In genomic region chr3:98532275-98532637, GRCh38 we compare ENCODE assay signal across 1 cellular context.
TF ChIP-seq lines count a peak whose summit lies in the region.

No MANE protein-coding gene starts in this region.

TF ChIP-seq in K562, 482 proteins besides CTCF, POLR2A, EP300 and RAD21:
- TF ChIP-seq STAT5B (CRISPR knock-in tag; IDR thresholded peaks at IDR 0.05) (no peak), CBFA2T3 (IDR thresholded peaks at IDR 0.05) (no peak), PBX2 (CRISPR knock-in tag; IDR thresholded peaks at IDR 0.05; ENCODE audit: low read depth) (no peak), PBX2 (tag; conservative IDR thresholded peaks at IDR 0.05; ENCODE audit: low read depth) (0 out of 2 replicates have a peak, but pooled peaks have one; percentile 32)
